In genomic region chr5:55994998-55995914, GRCh38 we compare ENCODE assay signal across 8 cellular contexts. TPM values are rescaled to one million over a fixed set of nuclear protein-coding genes. Genes with fewer than 3 reads are reported as not detected.
DNase-seq lines count a peak whose midpoint lies in the region; ATAC-seq, FAIRE-seq and TF ChIP-seq lines count a peak whose summit lies in the region.

No MANE protein-coding gene starts in this region.

- peak overlapping the region; percentile 96 for H3K27ac ChIP-seq in AG04450 (ENCODE audit: low read depth, low read length)

- no peaks in the 10 kb centered on the region for H3K36me3 ChIP-seq in bronchial epithelial cell (ENCODE audit: control insufficient read depth, insufficient read depth, low read length)

- CTCF ChIA-PET in AG04450 (lab: Charles Lee): no interaction called here

- no peak for FAIRE-seq in bronchial epithelial cell (lab: Jason Lieb, UNC)

- ATAC-seq in GM18909 (IDR thresholded peaks at IDR 0.05; ENCODE audit: poor library complexity, unreplicated experiment) (peak; percentile 95), HG03159 (IDR thresholded peaks at IDR 0.05; ENCODE audit: unreplicated experiment) (peak; percentile 97)

- POLR2A ChIA-PET in AG04450 (lab: Yijun Ruan, JAX): interaction anchor here (0.6 to 2.1 kb wide), 9 partner anchors 17 to 346 kb away, joined by 3 to 13 read pairs (median 4); no protein-coding TSS in a partner anchor

- H3K4me3 ChIP-seq in AG04450 (ENCODE audit: low read depth, low read length) (peak overlapping the region; percentile 80), WI38 (ENCODE audit: low read depth, low read length) (peak overlapping the region; percentile 90), bronchial epithelial cell (ENCODE audit: low read depth, low read length) (peak overlapping the region; percentile 98)

- no peaks in the 10 kb centered on the region for H3K27me3 ChIP-seq in AG04450 (ENCODE audit: control insufficient read depth, insufficient read depth, low read length)
- H3K27me3 ChIP-seq in bronchial epithelial cell (ENCODE audit: control insufficient read depth, insufficient read depth, low read length): no peaks in the 10 kb centered on the region

- DNase-seq in AG04450 (ENCODE audit: low read depth, low spot score): peak; percentile 92
- DNase-seq in NCI-H2196 treated with DMSO at 0.1 percent for 48 hours (lab: John Stamatoyannopoulos, UW; ENCODE audit: unreplicated experiment): peak; percentile 74
- peak; percentile 83 for DNase-seq in bronchial epithelial cell (ENCODE audit: low read depth)
- DNase-seq in iPS-NIHi7 (ENCODE audit: extremely low spot score): peak; percentile 99
- DNase-seq in smooth muscle cell of the brain vasculature (ENCODE audit: low read depth, low spot score): peak; percentile 90

- no peaks in the 10 kb centered on the region for H3K9me3 ChIP-seq in AG04450 (ENCODE audit: control insufficient read depth, insufficient read depth, low read length)

- TF ChIP-seq CTCF in AG04450 (IDR thresholded peaks at IDR 0.05; ENCODE audit: low read depth, low read length): 0 out of 2 replicates have a peak, but pooled peaks have one; percentile 10
- TF ChIP-seq CTCF in WI38 (IDR thresholded peaks at IDR 0.05; ENCODE audit: low read depth, low read length): no peak
- TF ChIP-seq CTCF in bronchial epithelial cell (IDR thresholded peaks at IDR 0.05; ENCODE audit: insufficient read depth, low read length, severe bottlenecking): peak; percentile 8

RNA-seq across cellular contexts. Expression of gene IL6ST, which starts 0.5 kb away (rescaled TPM):
- polyA plus RNA-seq in AG04450 (2011; rRNA removed): 289 and 448 TPM in 2 replicates
- polyA minus RNA-seq in AG04450 (2011; rRNA and poly(A)+ RNA removed): 318 and 685 TPM in 2 replicates
- total RNA-seq in bronchial epithelial cell: 42.5 and 50.8 TPM in 2 replicates

Comparison
In these comparisons a context has a peak if more than half of its experiments do, and no peak if none do; other contexts are left out.
1. Peak in every context shown above with its lines: DNase-seq, ATAC-seq, H3K4me3 ChIP-seq and H3K27ac ChIP-seq.